ENCODE assay signal across 20 cellular contexts in the genomic region with DNA sequence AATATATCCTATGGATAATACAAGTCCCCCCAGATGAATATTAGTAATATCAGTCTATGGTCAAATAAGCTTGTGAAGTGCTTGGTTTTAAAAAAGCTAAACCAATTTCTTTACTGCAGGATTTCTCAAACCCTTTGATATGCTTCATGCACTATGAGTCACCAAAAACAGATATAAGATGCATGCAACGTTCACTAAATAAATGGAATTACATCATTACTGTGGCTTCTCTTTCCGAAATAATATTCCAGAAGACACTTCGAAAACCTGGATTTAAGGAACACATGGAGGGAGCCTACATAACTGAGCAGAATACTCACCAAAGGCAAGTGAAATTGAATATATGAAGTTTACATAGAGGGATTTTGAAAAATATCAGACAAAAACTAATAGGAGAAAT.
DNase-seq lines count a peak whose midpoint lies in the region; ATAC-seq and TF ChIP-seq lines count a peak whose summit lies in the region.
"Had no signal": no experiment of that assay in that cellular context is flagged by ENCODE, and none has a peak within 500 bp of the region (broad histone marks: within the 10 kb centered on the region; RNA-seq: fewer than 3 reads in every experiment).

No MANE protein-coding gene starts in this region.

- TF ChIP-seq CTCF in fibroblast of pulmonary artery (IDR thresholded peaks at IDR 0.05; ENCODE audit: low read length, missing control alignments) (no peak), nephron progenitor cell (IDR thresholded peaks at IDR 0.05) (no peak)
- TF ChIP-seq CTCF in CD8-positive, alpha-beta T cell (IDR thresholded peaks at IDR 0.05) = no peak

- H3K9me2 ChIP-seq in GM23248 (ENCODE audit: insufficient read depth) = no peaks in the 10 kb centered on the region; the same call in 1 of the 2 replicates

- H3K4me1 ChIP-seq in GM23248 (ENCODE audit: insufficient read depth) (peaks cover 9% of the 10 kb centered on the region), adipocyte (ENCODE audit: control insufficient read depth, insufficient read depth, low read length) (peaks cover 9% of the 10 kb centered on the region)
- H3K4me1 ChIP-seq in CD8-positive, alpha-beta T cell (ENCODE audit: insufficient read depth, low read length) = no peaks in the 10 kb centered on the region
- H3K4me1 ChIP-seq: lower lobe of right lung, psoas muscle, tibial nerve had no signal

- no peaks in the 10 kb centered on the region for H3K9me3 Mint-ChIP-seq in CD8-positive, alpha-beta T cell
- no peaks in the 10 kb centered on the region for H3K9me3 Mint-ChIP-seq in nephron progenitor cell
- H3K9me3 Mint-ChIP-seq: activated CD8-positive, alpha-beta T cell treated with anti-CD3 and anti-CD28 coated beads for 36 hours; activated naive CD8-positive, alpha-beta T cell treated with anti-CD3 and anti-CD28 coated beads, Interleukin-2, amount 10 ng/mL, durations not matched to agents 7 days and 5 days; endodermal cell; stimulated activated naive B cell treated with anti-CD40 and anti-IgM and Interleukin-4, amounts not matched to agents 10 μg/mL and 1 μg/mL and 100 μg/mL, for 72 hours had no signal

- H3K27me3 Mint-ChIP-seq in CD8-positive, alpha-beta T cell (ENCODE audit: low read depth) = peaks cover 12% of the 10 kb centered on the region
- peaks cover 16% of the 10 kb centered on the region for H3K27me3 Mint-ChIP-seq in nephron progenitor cell (ENCODE audit: low read depth, poor library complexity)

- H3K27me3 ChIP-seq in GM23248 (replicated peaks; ENCODE audit: insufficient read depth) = no peaks in the 10 kb centered on the region
- H3K27me3 ChIP-seq in adipocyte (replicated peaks; ENCODE audit: control insufficient read depth, insufficient read depth, low read length) = no peaks in the 10 kb centered on the region
- H3K27me3 ChIP-seq in CD8-positive, alpha-beta T cell (ENCODE audit: insufficient read depth, low read length) = no peaks in the 10 kb centered on the region
- H3K27me3 ChIP-seq: tibial nerve had no signal

- H3K36me3 Mint-ChIP-seq in CD8-positive, alpha-beta T cell = no peaks in the 10 kb centered on the region
- H3K36me3 Mint-ChIP-seq in nephron progenitor cell (ENCODE audit: low read depth) = no peaks in the 10 kb centered on the region
- H3K36me3 Mint-ChIP-seq: activated naive CD8-positive, alpha-beta T cell treated with anti-CD3 and anti-CD28 coated beads, Interleukin-2, amount 10 ng/mL, durations not matched to agents 7 days and 5 days; naive thymus-derived CD4-positive, alpha-beta T cell; stimulated activated naive B cell treated with anti-CD40 and anti-IgM and Interleukin-4, amounts not matched to agents 10 μg/mL and 1 μg/mL and 100 μg/mL, for 72 hours had no signal

- H3K9ac ChIP-seq in GM23248 (no peak overlapping the region), adipocyte (ENCODE audit: low read length) (no peak overlapping the region)

- no peak overlapping the region for H3K4me2 ChIP-seq in GM23248 (ENCODE audit: unreplicated experiment)

- H3K79me2 ChIP-seq in GM23248 (ENCODE audit: insufficient read depth) = no peaks in the 10 kb centered on the region

- H3K9me3 ChIP-seq in GM23248 (ENCODE audit: low read depth) = no peaks in the 10 kb centered on the region
- no peaks in the 10 kb centered on the region for H3K9me3 ChIP-seq in adipocyte (ENCODE audit: control insufficient read depth, low read length)
- H3K9me3 ChIP-seq in CD8-positive, alpha-beta T cell (ENCODE audit: low read length) = no peaks in the 10 kb centered on the region
- H3K9me3 ChIP-seq: lower lobe of right lung, psoas muscle, tibial nerve had no signal

- POLR2A ChIA-PET in CD8-positive, alpha-beta T cell (lab: Charles Lee) = no interaction called here

- DNase-seq in GM23248 (peak; percentile 73), adipocyte (ENCODE audit: low read depth) (peak; percentile 72), fibroblast of pulmonary artery (ENCODE audit: low read depth) (peak; percentile 85), skeletal muscle cell (ENCODE audit: low read depth) (peak; percentile 52), DMS153 treated with DMSO at 0.1 percent for 48 hours (lab: John Stamatoyannopoulos, UW; ENCODE audit: unreplicated experiment) (no peak), NCI-H2029 (lab: John Stamatoyannopoulos, UW) (no peak), nephron progenitor cell (no peak)
- DNase-seq in CD8-positive, alpha-beta T cell = no peak
- DNase-seq: activated CD8-positive, alpha-beta T cell treated with anti-CD3 and anti-CD28 coated beads for 36 hours; activated naive CD8-positive, alpha-beta T cell treated with anti-CD3 and anti-CD28 coated beads, Interleukin-2, amount 10 ng/mL, durations not matched to agents 7 days and 5 days; activated T-cell treated with anti-CD3 and anti-CD28 coated beads, Interleukin-2, amount 50 U/mL, for 48 hours; C1 segment of cervical spinal cord; DMS53; endodermal cell; lower lobe of right lung; naive thymus-derived CD4-positive, alpha-beta T cell; psoas muscle; stimulated activated naive B cell treated with anti-CD40 and anti-IgM and Interleukin-4, amounts not matched to agents 10 μg/mL and 1 μg/mL and 100 μg/mL, for 72 hours; T-helper 1 cell had no signal

- H3K36me3 ChIP-seq in GM23248 (ENCODE audit: low read depth) = no peaks in the 10 kb centered on the region
- H3K36me3 ChIP-seq in adipocyte (ENCODE audit: control insufficient read depth, insufficient read depth, low read length, severe bottlenecking) = no peaks in the 10 kb centered on the region
- H3K36me3 ChIP-seq in CD8-positive, alpha-beta T cell (ENCODE audit: insufficient read depth, low read length) = no peaks in the 10 kb centered on the region
- H3K36me3 ChIP-seq: lower lobe of right lung, tibial nerve had no signal

- CTCF ChIA-PET in CD8-positive, alpha-beta T cell (lab: Charles Lee) = no interaction called here

- ATAC-seq in CD8-positive, alpha-beta T cell = no peak
- ATAC-seq: activated CD8-positive, alpha-beta T cell treated with anti-CD3 and anti-CD28 coated beads for 36 hours; lower lobe of right lung; naive thymus-derived CD4-positive, alpha-beta T cell; psoas muscle; stimulated activated naive B cell treated with anti-CD40 and anti-IgM and Interleukin-4, amounts not matched to agents 10 μg/mL and 1 μg/mL and 100 μg/mL, for 72 hours had no signal

- no peak overlapping the region for H3K4me3 ChIP-seq in GM23248
- H3K4me3 ChIP-seq in adipocyte (ENCODE audit: low read length) = no peak overlapping the region
- no peak overlapping the region for H3K4me3 ChIP-seq in fibroblast of pulmonary artery (replicated peaks; ENCODE audit: low read depth, low read length)
- no peak overlapping the region for H3K4me3 ChIP-seq in skeletal muscle cell (ENCODE audit: low read depth, low read length)
- H3K4me3 ChIP-seq in CD8-positive, alpha-beta T cell (ENCODE audit: low read depth, low read length) = no peak overlapping the region
- H3K4me3 ChIP-seq: lower lobe of right lung, psoas muscle, tibial nerve had no signal

- H3K27ac Mint-ChIP-seq in CD8-positive, alpha-beta T cell = no peak overlapping the region
- no peak overlapping the region for H3K27ac Mint-ChIP-seq in nephron progenitor cell
- H3K27ac Mint-ChIP-seq: activated CD8-positive, alpha-beta T cell treated with anti-CD3 and anti-CD28 coated beads for 36 hours; activated naive CD8-positive, alpha-beta T cell treated with anti-CD3 and anti-CD28 coated beads, Interleukin-2, amount 10 ng/mL, durations not matched to agents 7 days and 5 days; endodermal cell; naive thymus-derived CD4-positive, alpha-beta T cell; stimulated activated naive B cell treated with anti-CD40 and anti-IgM and Interleukin-4, amounts not matched to agents 10 μg/mL and 1 μg/mL and 100 μg/mL, for 72 hours had no signal

- intact Hi-C loops in CD8-positive, alpha-beta T cell (cut with DNase I, micrococcal nuclease) = no loop called here

- H3K4me1 Mint-ChIP-seq in CD8-positive, alpha-beta T cell (ENCODE audit: low read depth) = no peaks in the 10 kb centered on the region
- no peaks in the 10 kb centered on the region for H3K4me1 Mint-ChIP-seq in nephron progenitor cell
- H3K4me1 Mint-ChIP-seq: activated naive CD8-positive, alpha-beta T cell treated with anti-CD3 and anti-CD28 coated beads, Interleukin-2, amount 10 ng/mL, durations not matched to agents 7 days and 5 days; endodermal cell; naive thymus-derived CD4-positive, alpha-beta T cell; stimulated activated naive B cell treated with anti-CD40 and anti-IgM and Interleukin-4, amounts not matched to agents 10 μg/mL and 1 μg/mL and 100 μg/mL, for 72 hours had no signal

- no peaks in the 10 kb centered on the region for H3F3A ChIP-seq in GM23248 (ENCODE audit: insufficient read depth)

- H4K20me1 ChIP-seq in GM23248 (ENCODE audit: insufficient read depth) = no peaks in the 10 kb centered on the region

- WGBS in GM23248 (ENCODE audit: low coverage in 1 of 2, low lambda C conversion rate in 2 of 2, missing lambda C conversion rate in 2 of 2), 2 experiments = 38 to 42% methylated on average over 3 of the region's 3 CpGs

- no peak overlapping the region for H2AFZ ChIP-seq in GM23248

- in situ Hi-C loops in GM23248 (cut with MboI) = no loop called here

- no peak overlapping the region for H3K27ac ChIP-seq in GM23248
- no peak overlapping the region for H3K27ac ChIP-seq in CD8-positive, alpha-beta T cell (ENCODE audit: low read depth, low read length)
- H3K27ac ChIP-seq: lower lobe of right lung, psoas muscle, tibial nerve had no signal

- H3K4me3 Mint-ChIP-seq in CD8-positive, alpha-beta T cell = no peak overlapping the region
- H3K4me3 Mint-ChIP-seq in nephron progenitor cell = no peak overlapping the region
- H3K4me3 Mint-ChIP-seq: activated CD8-positive, alpha-beta T cell treated with anti-CD3 and anti-CD28 coated beads for 36 hours; activated naive CD8-positive, alpha-beta T cell treated with anti-CD3 and anti-CD28 coated beads, Interleukin-2, amount 10 ng/mL, durations not matched to agents 7 days and 5 days; endodermal cell; naive thymus-derived CD4-positive, alpha-beta T cell; stimulated activated naive B cell treated with anti-CD40 and anti-IgM and Interleukin-4, amounts not matched to agents 10 μg/mL and 1 μg/mL and 100 μg/mL, for 72 hours had no signal

Comparison
In these comparisons a context has a peak if more than half of its experiments do, and no peak if none do; other contexts are left out.
1. DNase-seq: peak in GM23248 (single experiment), adipocyte (single experiment), fibroblast of pulmonary artery (single experiment) and skeletal muscle cell (single experiment); none in DMS153 treated with DMSO at 0.1 percent for 48 hours (single experiment), CD8-positive, alpha-beta T cell (0 of 7), NCI-H2029 (single experiment) and nephron progenitor cell (single experiment).